ENCODE assay signal across 1 cellular context in the genomic region with DNA sequence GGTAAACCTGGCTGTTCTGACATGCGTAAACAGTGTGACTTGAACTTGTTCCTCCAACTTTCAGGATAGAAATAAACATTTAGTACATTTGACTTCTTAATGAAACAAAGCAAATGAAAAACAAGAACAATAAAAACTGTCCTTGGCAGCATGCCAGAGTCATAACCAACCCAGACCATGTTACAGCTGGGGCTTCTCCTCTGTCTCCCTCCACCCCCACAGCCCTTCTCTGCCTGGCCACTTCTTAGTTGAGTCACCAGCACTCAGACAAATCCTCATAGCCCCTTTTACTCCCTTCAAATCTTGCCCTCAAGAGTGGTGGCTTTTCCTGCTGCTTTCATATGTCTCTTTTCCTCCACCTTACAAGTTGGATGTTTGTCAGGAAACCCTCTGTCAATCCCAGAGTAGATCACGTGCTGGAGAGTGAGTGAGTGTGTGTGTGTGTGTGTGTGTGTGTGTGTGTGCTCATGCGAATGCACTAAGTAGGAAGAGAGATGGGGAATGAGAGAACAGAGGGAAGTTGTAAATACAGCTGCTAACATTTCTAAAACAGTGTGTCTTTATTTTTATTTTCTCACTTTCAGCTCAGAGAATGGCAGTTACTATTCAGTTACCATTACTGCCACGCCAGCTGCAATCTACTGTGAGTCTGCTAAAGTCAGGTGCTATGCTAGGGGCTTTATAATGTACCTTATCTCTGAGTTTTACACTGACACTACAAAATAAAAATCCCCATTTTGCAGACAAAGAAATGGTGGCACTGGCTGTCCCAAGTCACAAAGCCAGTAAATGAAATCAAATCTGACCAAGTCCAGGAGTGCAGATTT.
TF ChIP-seq lines count a peak whose summit lies in the region.

No MANE protein-coding gene starts in this region.

TF ChIP-seq in K562, 482 proteins besides CTCF, POLR2A, EP300 and RAD21 (continues in another document):
- no peak for TF ChIP-seq HOXB6 (CRISPR knock-in tag; IDR thresholded peaks at IDR 0.05; ENCODE audit: borderline replicate concordance)
- TF ChIP-seq NFATC3 (IDR thresholded peaks at IDR 0.05): no peak
- no peak for TF ChIP-seq KDM4B (IDR thresholded peaks at IDR 0.05; ENCODE audit: borderline replicate concordance in 2 of 2, low read depth in 1 of 2)
- TF ChIP-seq, protein P1, sequence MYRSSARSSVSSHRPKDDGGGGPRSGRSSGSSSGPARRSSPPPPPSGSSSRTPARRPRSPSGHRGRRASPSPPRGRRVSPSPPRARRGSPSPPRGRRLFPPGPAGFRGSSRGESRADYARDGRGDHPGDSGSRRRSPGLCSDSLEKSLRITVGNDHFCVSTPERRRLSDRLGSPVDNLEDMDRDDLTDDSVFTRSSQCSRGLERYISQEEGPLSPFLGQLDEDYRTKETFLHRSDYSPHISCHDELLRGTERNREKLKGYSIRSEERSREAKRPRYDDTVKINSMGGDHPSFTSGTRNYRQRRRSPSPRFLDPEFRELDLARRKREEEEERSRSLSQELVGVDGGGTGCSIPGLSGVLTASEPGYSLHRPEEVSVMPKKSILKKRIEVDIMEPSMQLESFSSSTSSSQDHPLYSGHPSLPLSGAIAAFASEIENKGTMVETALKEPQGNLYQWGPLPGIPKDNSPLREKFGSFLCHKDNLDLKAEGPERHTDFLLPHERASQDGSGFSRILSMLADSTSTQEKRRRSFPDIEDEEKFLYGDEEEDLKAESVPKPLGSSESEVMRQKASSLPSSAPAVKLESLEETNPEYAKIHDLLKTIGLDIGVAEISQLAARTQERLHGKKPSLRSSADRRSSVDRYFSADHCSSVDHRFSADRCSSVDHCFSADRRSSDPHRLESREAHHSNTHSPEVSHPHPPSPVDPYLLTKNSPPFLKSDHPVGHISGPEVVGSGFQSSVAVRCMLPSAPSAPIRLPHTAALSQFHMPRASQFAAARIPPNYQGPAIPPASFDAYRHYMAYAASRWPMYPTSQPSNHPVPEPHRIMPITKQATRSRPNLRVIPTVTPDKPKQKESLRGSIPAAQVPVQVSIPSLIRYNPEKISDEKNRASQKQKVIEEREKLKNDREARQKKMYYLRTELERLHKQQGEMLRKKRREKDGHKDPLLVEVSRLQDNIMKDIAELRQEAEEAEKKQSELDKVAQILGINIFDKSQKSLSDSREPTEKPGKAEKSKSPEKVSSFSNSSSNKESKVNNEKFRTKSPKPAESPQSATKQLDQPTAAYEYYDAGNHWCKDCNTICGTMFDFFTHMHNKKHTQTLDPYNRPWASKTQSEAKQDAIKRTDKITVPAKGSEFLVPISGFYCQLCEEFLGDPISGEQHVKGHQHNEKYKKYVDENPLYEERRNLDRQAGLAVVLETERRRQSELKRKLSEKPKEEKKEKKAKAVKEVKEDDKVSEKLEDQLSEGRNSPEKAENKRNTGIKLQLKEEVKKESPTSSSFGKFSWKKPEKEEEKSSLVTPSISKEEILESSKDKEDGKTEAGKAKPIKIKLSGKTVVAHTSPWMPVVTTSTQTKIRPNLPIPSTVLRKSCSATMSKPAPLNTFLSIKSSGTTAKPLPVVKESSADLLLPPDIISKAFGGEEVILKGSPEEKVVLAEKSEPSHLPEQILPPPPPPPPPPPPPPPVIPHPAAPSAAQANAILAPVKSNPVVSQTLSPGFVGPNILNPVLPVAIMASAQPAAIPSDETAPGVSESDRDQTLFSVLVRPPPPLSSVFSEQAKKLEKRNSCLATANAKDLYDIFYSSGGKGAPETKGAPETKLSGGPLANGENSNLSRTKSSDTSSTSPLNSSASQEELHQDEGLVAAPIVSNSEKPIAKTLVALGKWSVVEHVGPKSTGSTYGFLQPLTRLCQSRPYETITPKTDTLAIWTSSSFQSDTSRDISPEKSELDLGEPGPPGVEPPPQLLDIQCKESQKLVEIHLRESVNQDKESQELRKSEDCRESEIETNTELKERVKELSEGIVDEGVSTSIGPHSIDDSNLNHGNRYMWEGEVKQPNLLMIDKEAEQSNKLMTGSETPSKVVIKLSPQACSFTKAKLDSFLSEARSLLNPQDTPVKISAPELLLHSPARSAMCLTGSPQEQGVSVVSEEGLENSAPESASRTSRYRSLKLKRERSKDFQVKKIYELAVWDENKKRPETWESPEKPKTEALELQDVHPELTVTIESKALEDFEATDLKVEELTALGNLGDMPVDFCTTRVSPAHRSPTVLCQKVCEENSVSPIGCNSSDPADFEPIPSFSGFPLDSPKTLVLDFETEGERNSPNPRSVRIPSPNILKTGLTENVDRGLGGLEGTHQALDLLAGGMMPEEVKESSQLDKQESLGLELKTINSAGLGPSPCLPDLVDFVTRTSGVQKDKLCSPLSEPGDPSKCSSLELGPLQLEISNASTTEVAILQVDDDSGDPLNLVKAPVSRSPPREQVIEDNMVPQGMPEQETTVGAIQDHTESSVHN (IDR thresholded peaks at IDR 0.05; ENCODE audit: borderline replicate concordance in 1 of 2, low read depth in 1 of 2): peak in 1 of 2 experiments; percentile 71; a peak in 1 of 4 replicates
- TF ChIP-seq BRD9 (IDR thresholded peaks at IDR 0.05; ENCODE audit: low read depth, partially characterized antibody): peak; percentile 46
- peak; percentile 30; the same call in 1 of the 2 replicates for TF ChIP-seq LARP7 (IDR thresholded peaks at IDR 0.05)
- TF ChIP-seq NFIX (CRISPR knock-in tag; IDR thresholded peaks at IDR 0.05; ENCODE audit: low read depth): peak; percentile 72
- TF ChIP-seq ELF4 (CRISPR knock-in tag; IDR thresholded peaks at IDR 0.05): peak; percentile 51; the same call in 1 of the 2 replicates
- TF ChIP-seq HDGF (IDR thresholded peaks at IDR 0.05): peak; percentile 82
- TF ChIP-seq KDM1A (IDR thresholded peaks at IDR 0.05): peak; percentile 40 to 61; a peak in 2 of 4 replicates
- peak; percentile 73 for TF ChIP-seq ARID1B (IDR thresholded peaks at IDR 0.05)
- TF ChIP-seq MEIS2 (IDR thresholded peaks at IDR 0.05; ENCODE audit: partially characterized antibody): no peak
- peak; percentile 84; the same call in 1 of the 2 replicates for TF ChIP-seq DPF2 (IDR thresholded peaks at IDR 0.05)
- peak; percentile 37; the same call in 1 of the 2 replicates for TF ChIP-seq SMARCC2 (IDR thresholded peaks at IDR 0.05; ENCODE audit: low read depth)
- TF ChIP-seq, protein P2, sequence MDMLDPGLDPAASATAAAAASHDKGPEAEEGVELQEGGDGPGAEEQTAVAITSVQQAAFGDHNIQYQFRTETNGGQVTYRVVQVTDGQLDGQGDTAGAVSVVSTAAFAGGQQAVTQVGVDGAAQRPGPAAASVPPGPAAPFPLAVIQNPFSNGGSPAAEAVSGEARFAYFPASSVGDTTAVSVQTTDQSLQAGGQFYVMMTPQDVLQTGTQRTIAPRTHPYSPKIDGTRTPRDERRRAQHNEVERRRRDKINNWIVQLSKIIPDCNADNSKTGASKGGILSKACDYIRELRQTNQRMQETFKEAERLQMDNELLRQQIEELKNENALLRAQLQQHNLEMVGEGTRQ (CRISPR knock-in tag; IDR thresholded peaks at IDR 0.05): peak; percentile 69
- TF ChIP-seq ERF (CRISPR knock-in tag; IDR thresholded peaks at IDR 0.05): no peak
- no peak; the same call in 1 of the 2 replicates for TF ChIP-seq CBFA2T3 (IDR thresholded peaks at IDR 0.05)
- peak; percentile 70; the same call in 1 of the 2 replicates for TF ChIP-seq LEF1 (IDR thresholded peaks at IDR 0.05)
- TF ChIP-seq, protein P3, sequence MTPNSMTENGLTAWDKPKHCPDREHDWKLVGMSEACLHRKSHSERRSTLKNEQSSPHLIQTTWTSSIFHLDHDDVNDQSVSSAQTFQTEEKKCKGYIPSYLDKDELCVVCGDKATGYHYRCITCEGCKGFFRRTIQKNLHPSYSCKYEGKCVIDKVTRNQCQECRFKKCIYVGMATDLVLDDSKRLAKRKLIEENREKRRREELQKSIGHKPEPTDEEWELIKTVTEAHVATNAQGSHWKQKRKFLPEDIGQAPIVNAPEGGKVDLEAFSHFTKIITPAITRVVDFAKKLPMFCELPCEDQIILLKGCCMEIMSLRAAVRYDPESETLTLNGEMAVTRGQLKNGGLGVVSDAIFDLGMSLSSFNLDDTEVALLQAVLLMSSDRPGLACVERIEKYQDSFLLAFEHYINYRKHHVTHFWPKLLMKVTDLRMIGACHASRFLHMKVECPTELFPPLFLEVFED (CRISPR knock-in tag; conservative IDR thresholded peaks at IDR 0.05): peak; percentile 85; the same call in 1 of the 2 replicates
- no peak for TF ChIP-seq ATF1 (CRISPR knock-in tag; IDR thresholded peaks at IDR 0.05)
- no peak for TF ChIP-seq ATF1 (tag; IDR thresholded peaks at IDR 0.05)
- TF ChIP-seq ZNF586 (CRISPR knock-in tag; conservative IDR thresholded peaks at IDR 0.05): no peak
- peak; percentile 40; the same call in 1 of the 2 replicates for TF ChIP-seq ZNF766 (CRISPR knock-in tag; conservative IDR thresholded peaks at IDR 0.05)
- peak; percentile 94 for TF ChIP-seq BHLHE40 (IDR thresholded peaks at IDR 0.05; ENCODE audit: low read length)
- TF ChIP-seq NFIC (IDR thresholded peaks at IDR 0.05): peak; percentile 99
- TF ChIP-seq, protein P4, sequence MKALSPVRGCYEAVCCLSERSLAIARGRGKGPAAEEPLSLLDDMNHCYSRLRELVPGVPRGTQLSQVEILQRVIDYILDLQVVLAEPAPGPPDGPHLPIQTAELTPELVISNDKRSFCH (CRISPR knock-in tag; IDR thresholded peaks at IDR 0.05): no peak
- TF ChIP-seq, protein P4 (tag; IDR thresholded peaks at IDR 0.05): no peak
- TF ChIP-seq TRIM24 (IDR thresholded peaks at IDR 0.05): peak; percentile 49 to 65; a peak in 3 of 4 replicates
- peak; percentile 83 for TF ChIP-seq TOE1 (IDR thresholded peaks at IDR 0.05; ENCODE audit: borderline replicate concordance)
- TF ChIP-seq TOE1 (CRISPR knock-in tag; IDR thresholded peaks at IDR 0.05; ENCODE audit: borderline replicate concordance, low read depth): no peak
- peak; percentile 58; the same call in 1 of the 2 replicates for TF ChIP-seq SMARCE1 (IDR thresholded peaks at IDR 0.05)
- TF ChIP-seq RAD51 (IDR thresholded peaks at IDR 0.05; ENCODE audit: borderline replicate concordance, low read depth): peak; percentile 82; the same call in 1 of the 2 replicates
- no peak; a peak in 1 of 3 replicates for TF ChIP-seq CBX3 (IDR thresholded peaks at IDR 0.05; ENCODE audit: borderline replicate concordance in 1 of 2, low read length in 2 of 2)
- no peak for TF ChIP-seq POLR3G (IDR thresholded peaks at IDR 0.05; ENCODE audit: extremely low read depth, insufficient read length, insufficient replicate concordance)
- TF ChIP-seq CXXC5 (CRISPR knock-in tag; IDR thresholded peaks at IDR 0.05): peak; percentile 37; the same call in 1 of the 2 replicates
- no peak for TF ChIP-seq RBM25 (IDR thresholded peaks at IDR 0.05; ENCODE audit: low read depth, low read length, severe bottlenecking)
- TF ChIP-seq, protein P5, sequence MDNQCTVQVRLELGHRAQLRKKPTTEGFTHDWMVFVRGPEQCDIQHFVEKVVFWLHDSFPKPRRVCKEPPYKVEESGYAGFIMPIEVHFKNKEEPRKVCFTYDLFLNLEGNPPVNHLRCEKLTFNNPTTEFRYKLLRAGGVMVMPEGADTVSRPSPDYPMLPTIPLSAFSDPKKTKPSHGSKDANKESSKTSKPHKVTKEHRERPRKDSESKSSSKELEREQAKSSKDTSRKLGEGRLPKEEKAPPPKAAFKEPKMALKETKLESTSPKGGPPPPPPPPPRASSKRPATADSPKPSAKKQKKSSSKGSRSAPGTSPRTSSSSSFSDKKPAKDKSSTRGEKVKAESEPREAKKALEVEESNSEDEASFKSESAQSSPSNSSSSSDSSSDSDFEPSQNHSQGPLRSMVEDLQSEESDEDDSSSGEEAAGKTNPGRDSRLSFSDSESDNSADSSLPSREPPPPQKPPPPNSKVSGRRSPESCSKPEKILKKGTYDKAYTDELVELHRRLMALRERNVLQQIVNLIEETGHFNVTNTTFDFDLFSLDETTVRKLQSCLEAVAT (IDR thresholded peaks at IDR 0.05): peak; percentile 46 to 67; a peak in 1 of 4 replicates
- TF ChIP-seq MTA1 (IDR thresholded peaks at IDR 0.05; ENCODE audit: borderline replicate concordance): peak; percentile 51; the same call in 1 of the 2 replicates
- TF ChIP-seq, protein P6, sequence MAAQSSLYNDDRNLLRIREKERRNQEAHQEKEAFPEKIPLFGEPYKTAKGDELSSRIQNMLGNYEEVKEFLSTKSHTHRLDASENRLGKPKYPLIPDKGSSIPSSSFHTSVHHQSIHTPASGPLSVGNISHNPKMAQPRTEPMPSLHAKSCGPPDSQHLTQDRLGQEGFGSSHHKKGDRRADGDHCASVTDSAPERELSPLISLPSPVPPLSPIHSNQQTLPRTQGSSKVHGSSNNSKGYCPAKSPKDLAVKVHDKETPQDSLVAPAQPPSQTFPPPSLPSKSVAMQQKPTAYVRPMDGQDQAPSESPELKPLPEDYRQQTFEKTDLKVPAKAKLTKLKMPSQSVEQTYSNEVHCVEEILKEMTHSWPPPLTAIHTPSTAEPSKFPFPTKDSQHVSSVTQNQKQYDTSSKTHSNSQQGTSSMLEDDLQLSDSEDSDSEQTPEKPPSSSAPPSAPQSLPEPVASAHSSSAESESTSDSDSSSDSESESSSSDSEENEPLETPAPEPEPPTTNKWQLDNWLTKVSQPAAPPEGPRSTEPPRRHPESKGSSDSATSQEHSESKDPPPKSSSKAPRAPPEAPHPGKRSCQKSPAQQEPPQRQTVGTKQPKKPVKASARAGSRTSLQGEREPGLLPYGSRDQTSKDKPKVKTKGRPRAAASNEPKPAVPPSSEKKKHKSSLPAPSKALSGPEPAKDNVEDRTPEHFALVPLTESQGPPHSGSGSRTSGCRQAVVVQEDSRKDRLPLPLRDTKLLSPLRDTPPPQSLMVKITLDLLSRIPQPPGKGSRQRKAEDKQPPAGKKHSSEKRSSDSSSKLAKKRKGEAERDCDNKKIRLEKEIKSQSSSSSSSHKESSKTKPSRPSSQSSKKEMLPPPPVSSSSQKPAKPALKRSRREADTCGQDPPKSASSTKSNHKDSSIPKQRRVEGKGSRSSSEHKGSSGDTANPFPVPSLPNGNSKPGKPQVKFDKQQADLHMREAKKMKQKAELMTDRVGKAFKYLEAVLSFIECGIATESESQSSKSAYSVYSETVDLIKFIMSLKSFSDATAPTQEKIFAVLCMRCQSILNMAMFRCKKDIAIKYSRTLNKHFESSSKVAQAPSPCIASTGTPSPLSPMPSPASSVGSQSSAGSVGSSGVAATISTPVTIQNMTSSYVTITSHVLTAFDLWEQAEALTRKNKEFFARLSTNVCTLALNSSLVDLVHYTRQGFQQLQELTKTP (IDR thresholded peaks at IDR 0.05; ENCODE audit: low read depth in 1 of 2, partially characterized antibody in 2 of 2): peak in 1 of 2 experiments; percentile 73
- TF ChIP-seq ZNF121 (CRISPR knock-in tag; conservative IDR thresholded peaks at IDR 0.05): no peak
- TF ChIP-seq MCM5 (IDR thresholded peaks at IDR 0.05; ENCODE audit: low read depth): no peak
- peak; percentile 81 for TF ChIP-seq EGR1 (conservative IDR thresholded peaks at IDR 0.05)
- peak; percentile 49; the same call in 1 of the 2 replicates for TF ChIP-seq NCOA1 (IDR thresholded peaks at IDR 0.05; ENCODE audit: low read depth)
